ENCODE assay signal across 8 cellular contexts in genomic region chr9:19408316-19408692, GRCh38. TPM values are rescaled to one million over a fixed set of nuclear protein-coding genes. Genes with fewer than 3 reads are reported as not detected.
DNase-seq lines count a peak whose midpoint lies in the region; ATAC-seq, FAIRE-seq and TF ChIP-seq lines count a peak whose summit lies in the region.

No MANE protein-coding gene starts in this region.

- in situ Hi-C loops in HepG2 (cut with HindIII; ENCODE audit: extremely low pct_ligation_motif_present, low pct_unique_long_range_greater_than_20kb), result no loop called here

- H3K36me3 ChIP-seq in breast epithelium, result no peaks in the 10 kb centered on the region
- no peaks in the 10 kb centered on the region for H3K36me3 ChIP-seq in HepG2 (replicated peaks in 1 of 2; ENCODE audit: control insufficient read depth in 1 of 2, insufficient read depth in 2 of 2, low read length in 2 of 2)
- no peaks in the 10 kb centered on the region for H3K36me3 ChIP-seq in thymus (ENCODE audit: control insufficient read depth, insufficient read depth)

- H3K4me3 ChIP-seq in breast epithelium, result peak overlapping the region; percentile 83 to 95 (median 90)
- H3K4me3 ChIP-seq in HepG2 (replicated peaks in 1 of 3; ENCODE audit: insufficient read depth in 1 of 3, low read depth in 2 of 3, low read length in 3 of 3), result peak overlapping the region; percentile 72 to 94 (median 81)
- peak overlapping the region; percentile 75 for H3K4me3 ChIP-seq in thymus (ENCODE audit: low read length)

- intact Hi-C loops in breast epithelium (cut with DNase I; ENCODE audit: low total_unique reads), result no loop called here
- intact Hi-C loops in HepG2 (cut with micrococcal nuclease; ENCODE audit: unreplicated experiment), result loop anchor here (1.0 kb wide), 1 partner anchor 28 kb away; the partner anchor contains the start of gene RPS6

- CTCF ChIA-PET in HepG2 (lab: Yijun Ruan, JAX; ENCODE audit: low intra/inter-chr PET ratio, low total read pairs), result no interaction called here

- no peak for FAIRE-seq in HepG2 (lab: Jason Lieb, UNC)

- H3K79me2 ChIP-seq in HepG2 (ENCODE audit: insufficient read depth, low read length), result no peaks in the 10 kb centered on the region

- TF ChIP-seq CTCF in 22Rv1 (IDR thresholded peaks at IDR 0.05) (no peak), breast epithelium (IDR thresholded peaks at IDR 0.05) (no peak), HepG2 (CRISPR knock-in tag; IDR thresholded peaks at IDR 0.05) (no peak)

- H3K9ac ChIP-seq in HepG2 (ENCODE audit: insufficient read depth, low read depth, low read length), result peak overlapping the region; percentile 52

- peaks cover 0 to 6% of the 10 kb centered on the region in 2 donors for H3K4me1 ChIP-seq in breast epithelium
- peaks cover 38% of the 10 kb centered on the region for H3K4me1 ChIP-seq in HepG2 (ENCODE audit: insufficient read depth, low read length)
- peaks cover 4% of the 10 kb centered on the region for H3K4me1 ChIP-seq in thymus (ENCODE audit: control insufficient read depth, insufficient read depth, low read length)

- no peak for TF ChIP-seq EP300 in HepG2 (IDR thresholded peaks at IDR 0.05; ENCODE audit: low read depth in 2 of 2, low read length in 2 of 2)
- TF ChIP-seq EP300 in HepG2 (CRISPR knock-in tag; IDR thresholded peaks at IDR 0.05; ENCODE audit: borderline replicate concordance), result no peak

- BruUV-seq in HepG2 (replicated peaks; lab: Mats Ljungman, UMichigan), result no TSS peak

- peak; percentile 12 for DNase-seq in NAMALWA (ENCODE audit: low spot score)
- peak in 1 of 2 donors; percentile 58 for DNase-seq in breast epithelium (ENCODE audit: low spot score in 2 of 2)
- no peak for DNase-seq in HepG2 (ENCODE audit: low spot score)
- no peak for DNase-seq in NCI-H1694 treated with DMSO at 0.1 percent for 48 hours (lab: John Stamatoyannopoulos, UW)
- DNase-seq in retina, result no peak

- H3K9me3 ChIP-seq in breast epithelium (peaks cover 0 to under 1% of the 10 kb centered on the region in 2 donors), HepG2 (ENCODE audit: low read length) (peaks cover 3% of the 10 kb centered on the region), thymus (ENCODE audit: control insufficient read depth) (no peaks in the 10 kb centered on the region)

- H2AFZ ChIP-seq in HepG2 (ENCODE audit: low read length), result no peak overlapping the region

- TF ChIP-seq RAD21 in HepG2 (CRISPR knock-in tag; IDR thresholded peaks at IDR 0.05), result no peak

- POLR2A ChIA-PET in HepG2 (lab: Yijun Ruan, JAX), result interaction anchor here (1.0 to 2.1 kb wide), 4 partner anchors 10 to 359 kb away, joined by 4 to 9 read pairs (median 4); partner anchors contain the start of genes DENND4C, RPS6 and RRAGA

- peak overlapping the region; percentile 92 for H3K4me2 ChIP-seq in HepG2 (ENCODE audit: low read depth, low read length)

- peak overlapping the region; percentile 80 for H3K27ac ChIP-seq in 22Rv1
- H3K27ac ChIP-seq in breast epithelium, result peak overlapping the region; percentile 87 to 95
- no peak overlapping the region for H3K27ac ChIP-seq in HepG2 (ENCODE audit: extremely low read length, insufficient read depth, low read length)
- peak overlapping the region; percentile 55 for H3K27ac ChIP-seq in thymus (ENCODE audit: low read depth)

- no peaks in the 10 kb centered on the region for H4K20me1 ChIP-seq in HepG2 (ENCODE audit: insufficient read depth, low read length)

- ATAC-seq in GM19324 (IDR thresholded peaks at IDR 0.05; ENCODE audit: low FRiP score, unreplicated experiment) (peak; percentile 1), HepG2 (peak; percentile 49)

- WGBS in HepG2 (ENCODE audit: low lambda C conversion rate), result 9% methylated on average over 12 of the region's 20 CpGs
- WGBS in thymus, result 10% methylated on average over 20 of the region's 20 CpGs

- TF ChIP-seq POLR2A in breast epithelium (IDR thresholded peaks at IDR 0.05) (no peak), HepG2 (IDR thresholded peaks at IDR 0.05; ENCODE audit: insufficient read depth in 1 of 2, low read depth in 2 of 2, low read length in 2 of 2) (no peak)

- H3K27me3 ChIP-seq in breast epithelium, result no peaks in the 10 kb centered on the region
- H3K27me3 ChIP-seq in HepG2 (ENCODE audit: control insufficient read depth in 1 of 2, insufficient read depth in 2 of 2, low read length in 2 of 2), result no peaks in the 10 kb centered on the region; a peak in 2 of 5 replicates
- peaks cover 2% of the 10 kb centered on the region for H3K27me3 ChIP-seq in thymus (ENCODE audit: control insufficient read depth, insufficient read depth)

TF ChIP-seq in HepG2, 621 proteins besides CTCF, POLR2A, EP300 and RAD21 (continues in another document):
- TF ChIP-seq SP4 (CRISPR knock-in tag; IDR thresholded peaks at IDR 0.05) (no peak), ZNF337 (CRISPR knock-in tag; IDR thresholded peaks at IDR 0.05; ENCODE audit: borderline replicate concordance, low read depth) (0 out of 2 replicates have a peak, but pooled peaks have one; percentile 33), DMTF1 (CRISPR knock-in tag; IDR thresholded peaks at IDR 0.05) (0 out of 2 replicates have a peak, but pooled peaks have one; percentile 29)

RNA-seq across cellular contexts. Expression of gene ACER2, which starts 0.5 kb away (rescaled TPM):
- total RNA-seq in breast epithelium (10 to 100 TPM; 11.0 to 17.6 (median 16.7) TPM), HepG2 (2016; rRNA removed; fragmentation: Illumina TruSeq; extraction: Trizol) (2.1 and 3.4 TPM in 2 replicates)
- 1.2 and 1.5 TPM in 2 replicates for total RNA-seq in HepG2 (2016; cell fraction: cytosol; rRNA removed; fragmentation: Illumina TruSeq; extraction: Trizol; ENCODE audit: low read depth)
- 1.9 and 2.6 TPM in 2 replicates for total RNA-seq in HepG2 (2016; cell fraction: insoluble cytoplasmic fraction; rRNA removed; fragmentation: Illumina TruSeq; extraction: Trizol)
- 0.93 and 1.0 TPM in 2 replicates for total RNA-seq in HepG2 (2016; cell fraction: membrane; rRNA removed; fragmentation: Illumina TruSeq; extraction: Trizol)
- total RNA-seq in HepG2 (2016; cell fraction: nucleus; rRNA removed; fragmentation: Illumina TruSeq; extraction: Trizol), result 3.6 and 3.9 TPM in 2 replicates
- polyA plus RNA-seq in HepG2 (2011; rRNA removed) (1.9 and 2.6 TPM in 2 replicates), thymus (0.71 TPM)
- 1.6 and 2.5 TPM in 2 replicates for polyA plus RNA-seq in HepG2 (2011; cell fraction: cytosol; rRNA removed)
- polyA plus RNA-seq in HepG2 (2011; cell fraction: nucleus; rRNA removed), result 1.7 and 2.5 TPM in 2 replicates
- polyA plus RNA-seq in HepG2 (2012), result 0.88 and 0.91 TPM in 2 replicates
- polyA plus RNA-seq in HepG2 (2016; cell fraction: cytosol; fragmentation: Illumina TruSeq; extraction: Trizol; ENCODE audit: low read depth), result 0.09 and 0.10 TPM in 2 replicates
- polyA plus RNA-seq in HepG2 (2016; cell fraction: insoluble cytoplasmic fraction; fragmentation: Illumina TruSeq; extraction: Trizol; ENCODE audit: low read depth), result 0.88 and 1.1 TPM in 2 replicates
- polyA plus RNA-seq in HepG2 (2016; cell fraction: membrane; fragmentation: Illumina TruSeq; extraction: Trizol; ENCODE audit: low read depth), result 0.19 and 0.26 TPM in 2 replicates
- polyA plus RNA-seq in HepG2 (2016; cell fraction: nucleus; fragmentation: Illumina TruSeq; extraction: Trizol; ENCODE audit: insufficient read depth, low read depth), result 4.1 and 4.3 TPM in 2 replicates
- polyA minus RNA-seq in HepG2 (2011; rRNA and poly(A)+ RNA removed; ENCODE audit: low replicate concordance), result 10.2 and 11.3 TPM in 2 replicates
- polyA minus RNA-seq in HepG2 (2011; cell fraction: cytosol; rRNA and poly(A)+ RNA removed), result 3.8 and 6.3 TPM in 2 replicates
- polyA minus RNA-seq in HepG2 (2011; cell fraction: nucleus; rRNA and poly(A)+ RNA removed), result 2.7 and 4.1 TPM in 2 replicates

RNA-seq across cellular contexts. Expression of gene RPS6, which starts 28.3 kb away (rescaled TPM):
- 1,000 to 10,000 TPM; 1,315 to 2,145 (median 2,047) TPM for total RNA-seq in breast epithelium
- total RNA-seq in HepG2 (2016; rRNA removed; fragmentation: Illumina TruSeq; extraction: Trizol), result 2,504 and 3,005 TPM in 2 replicates
- total RNA-seq in HepG2 (2016; cell fraction: cytosol; rRNA removed; fragmentation: Illumina TruSeq; extraction: Trizol; ENCODE audit: low read depth), result 2,617 and 3,060 TPM in 2 replicates
- total RNA-seq in HepG2 (2016; cell fraction: insoluble cytoplasmic fraction; rRNA removed; fragmentation: Illumina TruSeq; extraction: Trizol), result 2,526 and 2,975 TPM in 2 replicates
- total RNA-seq in HepG2 (2016; cell fraction: membrane; rRNA removed; fragmentation: Illumina TruSeq; extraction: Trizol), result 5,829 and 6,358 TPM in 2 replicates
- 865 and 963 TPM in 2 replicates for total RNA-seq in HepG2 (2016; cell fraction: nucleus; rRNA removed; fragmentation: Illumina TruSeq; extraction: Trizol)
- polyA plus RNA-seq in HepG2 (2011; rRNA removed), result 1,805 and 2,147 TPM in 2 replicates
- polyA plus RNA-seq in HepG2 (2011; cell fraction: cytosol; rRNA removed), result 2,011 and 2,382 TPM in 2 replicates
- polyA plus RNA-seq in HepG2 (2011; cell fraction: nucleus; rRNA removed), result 502 and 683 TPM in 2 replicates
- polyA plus RNA-seq in HepG2 (2012), result 2,803 and 2,840 TPM in 2 replicates
- polyA plus RNA-seq in HepG2 (2016; cell fraction: cytosol; fragmentation: Illumina TruSeq; extraction: Trizol; ENCODE audit: low read depth), result 4,656 and 4,989 TPM in 2 replicates
- 3,168 and 3,240 TPM in 2 replicates for polyA plus RNA-seq in HepG2 (2016; cell fraction: insoluble cytoplasmic fraction; fragmentation: Illumina TruSeq; extraction: Trizol; ENCODE audit: low read depth)
- 6,462 and 6,516 TPM in 2 replicates for polyA plus RNA-seq in HepG2 (2016; cell fraction: membrane; fragmentation: Illumina TruSeq; extraction: Trizol; ENCODE audit: low read depth)
- polyA plus RNA-seq in HepG2 (2016; cell fraction: nucleus; fragmentation: Illumina TruSeq; extraction: Trizol; ENCODE audit: insufficient read depth, low read depth), result 1,671 and 1,768 TPM in 2 replicates
- polyA minus RNA-seq in HepG2 (2011; rRNA and poly(A)+ RNA removed; ENCODE audit: low replicate concordance), result 342 and 505 TPM in 2 replicates
- polyA minus RNA-seq in HepG2 (2011; cell fraction: cytosol; rRNA and poly(A)+ RNA removed), result 433 and 504 TPM in 2 replicates
- 367 and 504 TPM in 2 replicates for polyA minus RNA-seq in HepG2 (2011; cell fraction: nucleus; rRNA and poly(A)+ RNA removed)
- 5,726 TPM for polyA plus RNA-seq in thymus
